8 cellular contexts compared by ENCODE assay signal in genomic region chr12:63843613-63844390, GRCh38.
DNase-seq lines count a peak whose midpoint lies in the region; ATAC-seq and TF ChIP-seq lines count a peak whose summit lies in the region.

No MANE protein-coding gene starts in this region.

- peak; percentile 97 for DNase-seq in AG08396 (ENCODE audit: low spot score)
- peak; percentile 93 for DNase-seq in NCI-H345 (lab: John Stamatoyannopoulos, UW)
- peak; percentile 51 to 66 for DNase-seq in activated CD4-positive, alpha-beta T cell treated with anti-CD3 and anti-CD28 coated beads for 24 hours (ENCODE audit: low read depth in 2 of 2)
- peak; percentile 98 for DNase-seq in choroid plexus epithelial cell (ENCODE audit: low read depth)
- DNase-seq in kidney tubule cell (ENCODE audit: low spot score) = peak; percentile 96
- DNase-seq in stimulated activated CD4-positive, alpha-beta T cell treated with anti-CD3 and anti-CD28 coated beads, Interleukin-15, amount 100 ng/mL, for 48 hours (ENCODE audit: low read depth in 2 of 2) = peak; percentile 59 to 73

- peak overlapping the region; percentile 95 for H3K4me3 ChIP-seq in choroid plexus epithelial cell (ENCODE audit: low read depth, low read length)

- peak; percentile 76 for TF ChIP-seq CTCF in choroid plexus epithelial cell (conservative IDR thresholded peaks at IDR 0.05; ENCODE audit: low read depth, low read length)

- ATAC-seq in GM18909 (IDR thresholded peaks at IDR 0.05; ENCODE audit: poor library complexity, unreplicated experiment) = peak; percentile 97
- ATAC-seq in HG03175 (IDR thresholded peaks at IDR 0.05; ENCODE audit: unreplicated experiment) = peak; percentile 95

Comparison
In these comparisons a context has a peak if more than half of its experiments do, and no peak if none do; other contexts are left out.
1. Peak in every context shown above with its lines: DNase-seq, ATAC-seq and H3K4me3 ChIP-seq.